12 cellular contexts compared by ENCODE assay signal in the genomic region with DNA sequence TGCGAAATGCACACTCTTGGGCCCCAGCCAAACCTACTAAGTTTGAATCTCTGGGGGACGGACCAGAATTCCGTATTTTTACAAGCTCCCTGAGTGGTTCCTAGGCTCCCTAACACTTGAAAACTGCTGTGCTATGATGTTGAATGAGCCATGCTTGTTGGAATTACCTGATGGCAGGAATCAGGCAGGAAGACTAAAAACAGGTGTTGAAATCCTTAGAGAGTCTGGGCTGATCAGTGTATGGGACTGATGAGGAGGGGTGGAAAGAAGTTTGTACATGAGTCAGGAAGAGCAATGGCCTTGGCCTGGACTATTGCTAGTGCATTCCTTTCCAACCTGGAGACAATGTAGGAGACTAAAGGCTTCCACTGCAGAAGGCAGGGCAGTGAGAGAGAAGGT. TPM values are rescaled to one million over a fixed set of nuclear protein-coding genes. Genes with fewer than 3 reads are reported as not detected.
DNase-seq lines count a peak whose midpoint lies in the region; FAIRE-seq and TF ChIP-seq lines count a peak whose summit lies in the region.
"Had no signal": no experiment of that assay in that cellular context is flagged by ENCODE, and none has a peak within 500 bp of the region (broad histone marks: within the 10 kb centered on the region; RNA-seq: fewer than 3 reads in every experiment).

No MANE protein-coding gene starts in this region.

- no peaks in the 10 kb centered on the region for H3K9me3 ChIP-seq in BLaER1 treated with 17β-estradiol and CSF1 and Interleukin-3, amounts not matched to agents 10 nM and 100 nM (replicated peaks in 1 of 11)
- no peaks in the 10 kb centered on the region for H3K9me3 ChIP-seq in Loucy (ENCODE audit: insufficient read depth, low read depth, low read length)
- no peaks in the 10 kb centered on the region for H3K9me3 ChIP-seq in endothelial cell of umbilical vein (replicated peaks; ENCODE audit: control insufficient read depth, insufficient read depth, low read length)
- H3K9me3 ChIP-seq: right atrium auricular region had no signal

- no peak for TF ChIP-seq POLR2A in endothelial cell of umbilical vein (IDR thresholded peaks at IDR 0.05; ENCODE audit: low read depth, low read length)

- DNase-seq in endothelial cell of umbilical vein (ENCODE audit: low read depth, low spot score) (no peak), DMS153 treated with DMSO at 0.1 percent for 48 hours (lab: John Stamatoyannopoulos, UW; ENCODE audit: unreplicated experiment) (no peak), RKO (ENCODE audit: low spot score) (no peak), SK-N-DZ (ENCODE audit: low spot score) (no peak)
- DNase-seq: natural killer cell, NCI-H1105, NCI-H345 had no signal

- CTCF ChIA-PET in endothelial cell of umbilical vein (lab: Charles Lee), result interaction anchor here (1.4 kb wide), 1 partner anchor 26 kb away, joined by 4 read pairs; no protein-coding TSS in a partner anchor

- H3K79me2 ChIP-seq in Loucy (ENCODE audit: insufficient read depth, low read length), result no peaks in the 10 kb centered on the region
- H3K79me2 ChIP-seq in endothelial cell of umbilical vein (ENCODE audit: control insufficient read depth, insufficient read depth, low read length), result no peaks in the 10 kb centered on the region

- H3K27ac ChIP-seq in BLaER1 treated with 17β-estradiol and CSF1 and Interleukin-3, amounts not matched to agents 10 nM and 100 nM, result peak overlapping the region in 5 of 11 experiments; percentile 10 to 64 (median 42); a peak in 7 of 22 replicates
- H3K27ac ChIP-seq in endothelial cell of umbilical vein (ENCODE audit: insufficient read depth, low read depth, low read length), result peak overlapping the region; percentile 66
- H3K27ac ChIP-seq: right atrium auricular region had no signal

- H3K4me2 ChIP-seq in BLaER1 treated with 17β-estradiol and CSF1 and Interleukin-3, amounts not matched to agents 10 nM and 100 nM, result peak overlapping the region in 10 of 11 experiments; percentile 33 to 75 (median 46); a peak in 16 of 22 replicates
- H3K4me2 ChIP-seq in Loucy (ENCODE audit: low read depth, low read length, poor library complexity, severe bottlenecking) (no peak overlapping the region), endothelial cell of umbilical vein (ENCODE audit: insufficient read depth, low read length) (peak overlapping the region; percentile 0)

- no peak for FAIRE-seq in endothelial cell of umbilical vein (lab: Jason Lieb, UNC)
- FAIRE-seq: GM12892 had no signal

- H3K27me3 ChIP-seq in BLaER1 treated with 17β-estradiol and CSF1 and Interleukin-3, amounts not matched to agents 10 nM and 100 nM, result no peaks in the 10 kb centered on the region
- no peaks in the 10 kb centered on the region for H3K27me3 ChIP-seq in Loucy (ENCODE audit: insufficient read depth, low read length, poor library complexity, severe bottlenecking)
- no peaks in the 10 kb centered on the region for H3K27me3 ChIP-seq in endothelial cell of umbilical vein (ENCODE audit: control insufficient read depth in 2 of 2, insufficient read depth in 2 of 2, low read length in 2 of 2)
- H3K27me3 ChIP-seq: right atrium auricular region had no signal

- H4K20me1 ChIP-seq in BLaER1 treated with 17β-estradiol and CSF1 and Interleukin-3, amounts not matched to agents 10 nM and 100 nM, result no peaks in the 10 kb centered on the region
- no peaks in the 10 kb centered on the region for H4K20me1 ChIP-seq in Loucy (ENCODE audit: insufficient read depth, low read length, poor library complexity, severe bottlenecking)
- no peaks in the 10 kb centered on the region for H4K20me1 ChIP-seq in endothelial cell of umbilical vein (replicated peaks; ENCODE audit: control insufficient read depth, extremely low read depth, insufficient read depth, low read length)

- BruUV-seq in endothelial cell of umbilical vein (replicated peaks; lab: Mats Ljungman, UMichigan), result TSS peak; percentile 59

- H3K9me2 ChIP-seq in Loucy (replicated peaks; ENCODE audit: low read depth, low read length), result no peaks in the 10 kb centered on the region

- peak overlapping the region; percentile 58; the same call in 1 of the 2 replicates for H2AFZ ChIP-seq in Loucy (ENCODE audit: low read length)
- H2AFZ ChIP-seq in endothelial cell of umbilical vein (ENCODE audit: low read depth, low read length), result no peak overlapping the region

- POLR2A ChIA-PET in endothelial cell of umbilical vein (lab: Charles Lee), result no interaction called here

- no peak overlapping the region for H3K9ac ChIP-seq in BLaER1 treated with 17β-estradiol and CSF1 and Interleukin-3, amounts not matched to agents 10 nM and 100 nM
- H3K9ac ChIP-seq in Loucy (ENCODE audit: low read depth, low read length, poor library complexity, severe bottlenecking), result no peak overlapping the region
- H3K9ac ChIP-seq in endothelial cell of umbilical vein (replicated peaks; ENCODE audit: extremely low read depth, insufficient read depth, low read length), result no peak overlapping the region

- no peak overlapping the region for H3K4me3 ChIP-seq in BLaER1 treated with 17β-estradiol and CSF1 and Interleukin-3, amounts not matched to agents 10 nM and 100 nM
- no peak overlapping the region for H3K4me3 ChIP-seq in Loucy (ENCODE audit: low read length, poor library complexity, severe bottlenecking)
- H3K4me3 ChIP-seq in endothelial cell of umbilical vein (replicated peaks in 1 of 3; ENCODE audit: insufficient read depth in 1 of 3, low read depth in 1 of 3, low read length in 3 of 3), result no peak overlapping the region
- H3K4me3 ChIP-seq: right atrium auricular region had no signal

- TF ChIP-seq CTCF in Loucy (conservative IDR thresholded peaks at IDR 0.05; ENCODE audit: low read length), result no peak
- TF ChIP-seq CTCF in endothelial cell of umbilical vein (IDR thresholded peaks at IDR 0.05; ENCODE audit: extremely low read depth in 1 of 2, insufficient read depth in 1 of 2, low read depth in 1 of 2, low read length in 2 of 2), result no peak

- H3F3A ChIP-seq in Loucy (ENCODE audit: low read depth), result no peaks in the 10 kb centered on the region

- no peaks in the 10 kb centered on the region for H3K9me1 ChIP-seq in endothelial cell of umbilical vein (replicated peaks; ENCODE audit: control insufficient read depth, extremely low read depth, insufficient read depth, low read length)

- intact Hi-C loops in endothelial cell of umbilical vein (cut with micrococcal nuclease), result no loop called here

- H3K36me3 ChIP-seq in BLaER1 treated with 17β-estradiol and CSF1 and Interleukin-3, amounts not matched to agents 10 nM and 100 nM, result no peaks in the 10 kb centered on the region
- H3K36me3 ChIP-seq in Loucy (ENCODE audit: insufficient read depth, low read length) (no peaks in the 10 kb centered on the region), endothelial cell of umbilical vein (ENCODE audit: control insufficient read depth in 2 of 2, extremely low read depth in 1 of 2, insufficient read depth in 2 of 2, low read length in 2 of 2) (no peaks in the 10 kb centered on the region)
- H3K36me3 ChIP-seq: right atrium auricular region had no signal

- dilution Hi-C loops in endothelial cell of umbilical vein (cut with MboI; ENCODE audit: extremely low pct_ligation_motif_present, low sequenced_read_pairs), result no loop called here

- H3K4me1 ChIP-seq in BLaER1 treated with 17β-estradiol and CSF1 and Interleukin-3, amounts not matched to agents 10 nM and 100 nM, result peaks cover 24 to 58% (median 42%) of the 10 kb centered on the region in 10 experiments
- H3K4me1 ChIP-seq in Loucy (ENCODE audit: insufficient read depth, low read length, poor library complexity, severe bottlenecking) (peaks cover 11% of the 10 kb centered on the region), endothelial cell of umbilical vein (ENCODE audit: control insufficient read depth, extremely low read depth, insufficient read depth, low read length) (peaks cover 19% of the 10 kb centered on the region)

RNA-seq across cellular contexts. Expression of a gene that starts 24.9 kb away (rescaled TPM):
- 141 and 159 TPM in 2 replicates for total RNA-seq in endothelial cell of umbilical vein
- 229 and 243 TPM in 2 replicates for polyA plus RNA-seq in endothelial cell of umbilical vein
- 146 and 160 TPM in 2 replicates for polyA plus RNA-seq in endothelial cell of umbilical vein (2011; cell fraction: cytosol; rRNA removed)
- polyA plus RNA-seq in endothelial cell of umbilical vein (2011; cell fraction: nucleus; rRNA removed), result 128 and 161 TPM in 2 replicates
- 198 and 248 TPM in 2 replicates for polyA plus RNA-seq in endothelial cell of umbilical vein (2012)
- polyA minus RNA-seq in endothelial cell of umbilical vein, result 226 and 287 TPM in 2 replicates
- 8.9 TPM for polyA minus RNA-seq in endothelial cell of umbilical vein (2011; cell fraction: cytosol; rRNA and poly(A)+ RNA removed)
- polyA minus RNA-seq in endothelial cell of umbilical vein (2011; cell fraction: nucleus; rRNA and poly(A)+ RNA removed), result 44.2 and 57.5 TPM in 2 replicates
- 1.6 and 2.0 TPM in 2 replicates for polyA plus RNA-seq in SK-N-DZ (2014; cell fraction: cytosol; rRNA removed)
- 1.4 TPM in 2 replicates for polyA plus RNA-seq in SK-N-DZ (2014; cell fraction: nucleus; rRNA removed)

RNA-seq across cellular contexts. Expression of a gene that starts 39.4 kb away (rescaled TPM):
- not detected in 2 replicates for total RNA-seq in endothelial cell of umbilical vein
- not detected in 2 replicates for polyA plus RNA-seq in endothelial cell of umbilical vein
- not detected in 2 replicates for polyA plus RNA-seq in endothelial cell of umbilical vein (2011; cell fraction: cytosol; rRNA removed)
- polyA plus RNA-seq in endothelial cell of umbilical vein (2011; cell fraction: nucleus; rRNA removed), result not detected in 2 replicates
- not detected in 2 replicates for polyA plus RNA-seq in endothelial cell of umbilical vein (2012)
- not detected in 2 replicates for polyA minus RNA-seq in endothelial cell of umbilical vein
- polyA minus RNA-seq in endothelial cell of umbilical vein (2011; cell fraction: cytosol; rRNA and poly(A)+ RNA removed), result not detected
- not detected in 2 replicates for polyA minus RNA-seq in endothelial cell of umbilical vein (2011; cell fraction: nucleus; rRNA and poly(A)+ RNA removed)
- polyA plus RNA-seq in SK-N-DZ (2014; cell fraction: cytosol; rRNA removed), result not detected in 2 replicates
- not detected in 2 replicates for polyA plus RNA-seq in SK-N-DZ (2014; cell fraction: nucleus; rRNA removed)
- total RNA-seq: Daoy, right atrium auricular region had no signal

RNA-seq across cellular contexts. Expression of a gene that starts 46.9 kb away (rescaled TPM):
- 56.1 and 56.6 TPM in 2 replicates for total RNA-seq in endothelial cell of umbilical vein
- 88.3 and 98.9 TPM in 2 replicates for polyA plus RNA-seq in endothelial cell of umbilical vein
- polyA plus RNA-seq in endothelial cell of umbilical vein (2011; cell fraction: cytosol; rRNA removed), result 81.0 and 85.8 TPM in 2 replicates
- polyA plus RNA-seq in endothelial cell of umbilical vein (2011; cell fraction: nucleus; rRNA removed), result 38.6 and 41.8 TPM in 2 replicates
- polyA plus RNA-seq in endothelial cell of umbilical vein (2012), result 67.0 and 68.1 TPM in 2 replicates
- 27.1 and 28.2 TPM in 2 replicates for polyA minus RNA-seq in endothelial cell of umbilical vein
- 10.1 TPM for polyA minus RNA-seq in endothelial cell of umbilical vein (2011; cell fraction: cytosol; rRNA and poly(A)+ RNA removed)
- 7.1 and 10.4 TPM in 2 replicates for polyA minus RNA-seq in endothelial cell of umbilical vein (2011; cell fraction: nucleus; rRNA and poly(A)+ RNA removed)
- polyA plus RNA-seq in SK-N-DZ (2014; cell fraction: cytosol; rRNA removed), result 72.8 and 76.1 TPM in 2 replicates
- polyA plus RNA-seq in SK-N-DZ (2014; cell fraction: nucleus; rRNA removed), result 54.6 and 55.3 TPM in 2 replicates

RNA-seq across cellular contexts. Expression of a gene that starts 47.3 kb away (rescaled TPM):
- total RNA-seq in endothelial cell of umbilical vein, result 59.7 and 69.3 TPM in 2 replicates
- 84.4 and 99.0 TPM in 2 replicates for polyA plus RNA-seq in endothelial cell of umbilical vein
- 75.4 and 77.0 TPM in 2 replicates for polyA plus RNA-seq in endothelial cell of umbilical vein (2011; cell fraction: cytosol; rRNA removed)
- polyA plus RNA-seq in endothelial cell of umbilical vein (2011; cell fraction: nucleus; rRNA removed), result 106 and 107 TPM in 2 replicates
- 61.2 and 63.0 TPM in 2 replicates for polyA plus RNA-seq in endothelial cell of umbilical vein (2012)
- polyA minus RNA-seq in endothelial cell of umbilical vein, result 44.1 and 48.6 TPM in 2 replicates
- polyA minus RNA-seq in endothelial cell of umbilical vein (2011; cell fraction: cytosol; rRNA and poly(A)+ RNA removed), result 29.8 TPM
- polyA minus RNA-seq in endothelial cell of umbilical vein (2011; cell fraction: nucleus; rRNA and poly(A)+ RNA removed), result 18.0 and 19.7 TPM in 2 replicates
- 128 and 170 TPM in 2 replicates for polyA plus RNA-seq in SK-N-DZ (2014; cell fraction: cytosol; rRNA removed)
- polyA plus RNA-seq in SK-N-DZ (2014; cell fraction: nucleus; rRNA removed), result 197 and 224 TPM in 2 replicates

RNA-seq across cellular contexts. Expression of a gene that starts 56.4 kb away (rescaled TPM):
- 0.60 and 0.75 TPM in 2 replicates for total RNA-seq in endothelial cell of umbilical vein
- polyA plus RNA-seq in endothelial cell of umbilical vein, result 0.14 TPM in 2 replicates
- polyA plus RNA-seq in endothelial cell of umbilical vein (2011; cell fraction: cytosol; rRNA removed), result 0.03 and 0.20 TPM in 2 replicates
- 0.53 and 0.60 TPM in 2 replicates for polyA plus RNA-seq in endothelial cell of umbilical vein (2011; cell fraction: nucleus; rRNA removed)
- polyA plus RNA-seq in endothelial cell of umbilical vein (2012), result 0.15 and 0.25 TPM in 2 replicates
- polyA minus RNA-seq in endothelial cell of umbilical vein, result 0.57 and 0.61 TPM in 2 replicates
- not detected for polyA minus RNA-seq in endothelial cell of umbilical vein (2011; cell fraction: cytosol; rRNA and poly(A)+ RNA removed)
- 0.72 and 1.3 TPM in 2 replicates for polyA minus RNA-seq in endothelial cell of umbilical vein (2011; cell fraction: nucleus; rRNA and poly(A)+ RNA removed)
- 0.91 and 1.2 TPM in 2 replicates for polyA plus RNA-seq in SK-N-DZ (2014; cell fraction: cytosol; rRNA removed)
- 1.3 TPM in 1 of 2 replicates, not detected in the other for polyA plus RNA-seq in SK-N-DZ (2014; cell fraction: nucleus; rRNA removed)
- total RNA-seq: Daoy had no signal
